Comparison of ENCODE assay signal across 8 cellular contexts in the genomic region with DNA sequence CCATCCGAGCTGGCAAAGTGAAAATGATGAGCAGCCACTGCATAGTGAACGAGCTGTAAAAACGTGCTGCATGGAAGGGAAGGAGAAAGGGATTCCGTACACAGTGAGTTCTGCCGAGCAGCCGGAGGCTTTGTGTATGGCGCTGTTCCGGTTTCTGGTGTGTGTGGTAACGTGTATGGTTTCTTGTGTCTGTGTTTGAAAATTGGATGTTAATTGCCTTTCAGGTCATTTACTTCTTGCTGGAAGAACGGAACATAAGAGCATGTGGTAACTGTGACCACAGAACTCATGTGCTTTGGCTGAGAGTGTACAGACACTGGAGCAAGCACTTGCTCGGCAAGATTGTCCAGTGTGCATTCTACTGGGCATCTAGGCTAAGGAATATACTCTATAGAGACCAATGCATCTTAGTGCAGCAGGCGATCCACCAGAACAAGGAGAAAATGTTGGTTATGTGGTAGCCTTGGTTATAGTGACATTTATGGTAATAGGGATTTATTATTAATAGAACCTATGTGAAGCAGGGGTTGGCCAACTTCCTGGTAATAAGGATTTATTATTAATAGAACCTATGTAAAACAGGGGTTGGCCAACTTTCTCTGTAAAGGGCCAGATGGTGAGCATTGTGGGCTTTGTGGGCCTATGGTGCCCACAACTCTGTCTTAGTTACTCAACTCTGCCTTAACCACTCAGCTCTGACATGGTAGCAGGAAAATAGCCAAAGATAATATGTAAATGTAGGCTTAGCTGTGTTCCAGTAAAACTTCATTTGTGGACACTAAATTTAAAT. TPM values are rescaled to one million over a fixed set of nuclear protein-coding genes. Genes with fewer than 3 reads are reported as not detected.
DNase-seq lines count a peak whose midpoint lies in the region; ATAC-seq, FAIRE-seq and TF ChIP-seq lines count a peak whose summit lies in the region.

No MANE protein-coding gene starts in this region.

- H3K36me3 ChIP-seq in spleen: no peaks in the 10 kb centered on the region

- TF ChIP-seq POLR2A in GM12891 (IDR thresholded peaks at IDR 0.05; ENCODE audit: low read depth, low read length) (no peak), spleen (IDR thresholded peaks at IDR 0.05) (no peak)

- peak; percentile 96 for FAIRE-seq in GM12891 (lab: Jason Lieb, UNC)

- 33 to 74% (median 55%) methylated on average over 12 of the region's 12 CpGs for WGBS in spleen, 5 donors

- peaks cover 0 to 74% (median 16%) of the 10 kb centered on the region in 6 donors for H3K4me1 ChIP-seq in spleen

- peak overlapping the region in 1 of 8 donors; percentile 35 for H3K4me3 ChIP-seq in spleen

- DNase-seq in GM12891 (ENCODE audit: insufficient read length, low spot score) (no peak), NCI-H2227 treated with DMSO at 0.1 percent for 48 hours (lab: John Stamatoyannopoulos, UW) (no peak), NCI-H2081 treated with DMSO at 0.1 percent for 48 hours (lab: John Stamatoyannopoulos, UW) (no peak), spleen (no peak), DMS79 treated with DMSO at 0.1 percent for 48 hours (lab: John Stamatoyannopoulos, UW) (no peak)
- DNase-seq in central memory CD4-positive, alpha-beta T cell: peak; percentile 8

- ATAC-seq in GM21526 (IDR thresholded peaks at IDR 0.05; ENCODE audit: low FRiP score, unreplicated experiment): peak; percentile 63
- peak; percentile 45 for ATAC-seq in HG03469 (IDR thresholded peaks at IDR 0.05; ENCODE audit: unreplicated experiment)

- intact Hi-C loops in spleen (cut with DNase I; ENCODE audit: low total_unique reads): loop anchor here (5.0 kb wide), 2 partner anchors 72 to 177 kb away; no protein-coding TSS in a partner anchor

- no peaks in the 10 kb centered on the region for H3K9me3 ChIP-seq in spleen

- peaks cover 0 to 8% (median 0%) of the 10 kb centered on the region in 7 donors for H3K27me3 ChIP-seq in spleen (replicated peaks in 1 of 7)

- TF ChIP-seq CTCF in spleen (IDR thresholded peaks at IDR 0.05 in 8 of 11, conservative IDR thresholded peaks at IDR 0.05 in 3 of 11): no peak

- H3K27ac ChIP-seq in spleen: peak overlapping the region in 3 of 8 donors; percentile 2 to 60 (median 56)

TF ChIP-seq in GM12891, 5 proteins besides CTCF, POLR2A, EP300 and RAD21:
- TF ChIP-seq SPI1 (IDR thresholded peaks at IDR 0.05; ENCODE audit: low read depth, low read length): peak; percentile 64
- TF ChIP-seq POU2F2 (IDR thresholded peaks at IDR 0.05; ENCODE audit: low read depth, low read length): peak; percentile 95
- no peak for TF ChIP-seq PAX5 (IDR thresholded peaks at IDR 0.05; ENCODE audit: insufficient read depth, low read length, severe bottlenecking)

RNA-seq across cellular contexts. Expression of gene GRAMD1B, which starts 49.2 kb away (rescaled TPM):
- polyA plus RNA-seq in GM12891 (2012; ENCODE audit: low read depth, missing spikeins): 23.0 TPM
- 10 to 100 TPM in 4 of 7 donors, 1 to 10 TPM in 3; 5.5 to 15.6 (median 11.1) TPM for total RNA-seq in spleen
- polyA plus RNA-seq in spleen: 1 to 10 TPM; 1.7 to 2.4 (median 1.7) TPM
